In genomic region chr2:11539317-11540147, GRCh38 we compare ENCODE assay signal across 8 cellular contexts. TPM values are rescaled to one million over a fixed set of nuclear protein-coding genes. Genes with fewer than 3 reads are reported as not detected.
DNase-seq lines count a peak whose midpoint lies in the region; ATAC-seq and TF ChIP-seq lines count a peak whose summit lies in the region.

No MANE protein-coding gene starts in this region.

- intact Hi-C loops in lower lobe of right lung (cut with DNase I): no loop called here

- CTCF ChIA-PET in HEK293T (lab: Yijun Ruan, JAX) (no interaction called here), RWPE1 (lab: Yijun Ruan, JAX) (interaction anchor here (0.6 kb wide), 1 partner anchor 44 kb away, joined by 3 read pairs; no protein-coding TSS in a partner anchor)

- no peaks in the 10 kb centered on the region for H3K4me1 ChIP-seq in lower lobe of right lung

- TF ChIP-seq CTCF in C4-2B (conservative IDR thresholded peaks at IDR 0.05): no peak
- no peak for TF ChIP-seq CTCF in astrocyte of the spinal cord (IDR thresholded peaks at IDR 0.05; ENCODE audit: low read depth, low read length)
- no peak for TF ChIP-seq CTCF in lower lobe of right lung (IDR thresholded peaks at IDR 0.05)
- TF ChIP-seq CTCF in RWPE1 (conservative IDR thresholded peaks at IDR 0.05; ENCODE audit: low read depth): no peak
- no peak for TF ChIP-seq CTCF in coronary artery (IDR thresholded peaks at IDR 0.05)

- ATAC-seq in lower lobe of right lung: peak; percentile 28 to 37

- DNase-seq in NCI-H146 (lab: John Stamatoyannopoulos, UW) (peak; percentile 98), astrocyte of the spinal cord (ENCODE audit: low read depth, low spot score) (peak; percentile 3), lower lobe of right lung (no peak), HEK293T (ENCODE audit: extremely low spot score) (no peak), iPS-NIHi11 (ENCODE audit: low spot score) (no peak), RWPE1 (ENCODE audit: low spot score) (no peak), coronary artery (ENCODE audit: low spot score) (no peak)

- no peaks in the 10 kb centered on the region for H3K36me3 ChIP-seq in lower lobe of right lung

- POLR2A ChIA-PET in HEK293T (lab: Yijun Ruan, JAX) (no interaction called here), RWPE1 (lab: Yijun Ruan, JAX; ENCODE audit: low non-redundant PET) (no interaction called here)

- H3K4me3 ChIP-seq in astrocyte of the spinal cord (ENCODE audit: low read depth, low read length): no peak overlapping the region
- H3K4me3 ChIP-seq in lower lobe of right lung: no peak overlapping the region
- H3K4me3 ChIP-seq in coronary artery: no peak overlapping the region

- peaks cover 15% of the 10 kb centered on the region for H3K27me3 ChIP-seq in lower lobe of right lung (ENCODE audit: low read depth)

- peak overlapping the region; percentile 93 for H3K27ac ChIP-seq in C4-2B
- H3K27ac ChIP-seq in lower lobe of right lung: no peak overlapping the region
- H3K27ac ChIP-seq in RWPE1: no peak overlapping the region
- no peak overlapping the region for H3K27ac ChIP-seq in coronary artery

- in situ Hi-C loops in astrocyte of the spinal cord (cut with HindIII; ENCODE audit: low sequenced_read_pairs): no loop called here

- H3K9me3 ChIP-seq in lower lobe of right lung: no peaks in the 10 kb centered on the region

TF ChIP-seq in HEK293T, 16 proteins besides CTCF, POLR2A, EP300 and RAD21:
- TF ChIP-seq BHLHE40 (IDR thresholded peaks at IDR 0.05; ENCODE audit: borderline replicate concordance) (no peak), SUZ12 (IDR thresholded peaks at IDR 0.05) (no peak), HDGF (IDR thresholded peaks at IDR 0.05; ENCODE audit: borderline replicate concordance) (no peak), PKNOX1 (IDR thresholded peaks at IDR 0.05) (no peak), NFRKB (IDR thresholded peaks at IDR 0.05) (no peak), L3MBTL2 (conservative IDR thresholded peaks at IDR 0.05) (no peak), CTBP1 (IDR thresholded peaks at IDR 0.05; ENCODE audit: borderline replicate concordance) (no peak), FOXK2 (IDR thresholded peaks at IDR 0.05) (no peak), FOXM1 (IDR thresholded peaks at IDR 0.05; ENCODE audit: borderline replicate concordance) (no peak), ARNT (IDR thresholded peaks at IDR 0.05) (no peak), ZNF384 (IDR thresholded peaks at IDR 0.05) (no peak), TARDBP (IDR thresholded peaks at IDR 0.05) (no peak), LEF1 (IDR thresholded peaks at IDR 0.05; ENCODE audit: borderline replicate concordance) (no peak), ELF4 (IDR thresholded peaks at IDR 0.05) (no peak), FOXA1 (IDR thresholded peaks at IDR 0.05) (no peak), SP1 (IDR thresholded peaks at IDR 0.05) (no peak)

RNA-seq across cellular contexts. Expression of gene GREB1, which starts 5.7 kb away (rescaled TPM):
- total RNA-seq in lower lobe of right lung: 2.3 TPM

Comparison
In these comparisons a context has a peak if more than half of its experiments do, and no peak if none do; other contexts are left out.
1. DNase-seq: peak in NCI-H146 (single experiment) and astrocyte of the spinal cord (single experiment); none in lower lobe of right lung (single experiment), HEK293T (single experiment), iPS-NIHi11 (single experiment), RWPE1 (single experiment) and coronary artery (single experiment).